14 cellular contexts compared by ENCODE assay signal in genomic region chr2:172092716-172093415, GRCh38. TPM values are rescaled to one million over a fixed set of nuclear protein-coding genes. Genes with fewer than 3 reads are reported as not detected.
A peak's percentile ranks its signal among the peaks of the same experiment; 100 is the strongest.
DNase-seq lines count a peak whose midpoint lies in the region; ATAC-seq and TF ChIP-seq lines count a peak whose summit lies in the region.
"Had no signal": no experiment of that assay in that cellular context is flagged by ENCODE, and none has a peak within 500 bp of the region (broad histone marks: within the 10 kb centered on the region; RNA-seq: fewer than 3 reads in every experiment).

No MANE protein-coding gene starts in this region.

- H3K27me3 Mint-ChIP-seq in CD4-positive, CD25-positive, alpha-beta regulatory T cell, result peaks cover 93% of the 10 kb centered on the region
- H3K27me3 Mint-ChIP-seq in WTC11 (ENCODE audit: low read depth), result peaks cover 100% of the 10 kb centered on the region
- peaks cover 53 to 93% (median 75%) of the 10 kb centered on the region in 5 donors for H3K27me3 Mint-ChIP-seq in naive thymus-derived CD8-positive, alpha-beta T cell

- H3K4me3 ChIP-seq in AG04449 (ENCODE audit: low read depth, low read length), result peak overlapping the region; percentile 26
- H3K4me3 ChIP-seq in CD4-positive, CD25-positive, alpha-beta regulatory T cell (ENCODE audit: low read depth, low read length), result no peak overlapping the region
- no peak overlapping the region for H3K4me3 ChIP-seq in left lung
- H3K4me3 ChIP-seq: psoas muscle had no signal

- peaks cover 64% of the 10 kb centered on the region for H3K27me3 ChIP-seq in CD4-positive, CD25-positive, alpha-beta regulatory T cell (ENCODE audit: control insufficient read depth, insufficient read depth, low read length)
- H3K27me3 ChIP-seq in left lung, result peaks cover 100% of the 10 kb centered on the region in 2 donors

- H3K27ac ChIP-seq in CD4-positive, CD25-positive, alpha-beta regulatory T cell (ENCODE audit: insufficient read depth, low read length, poor library complexity, severe bottlenecking), result no peak overlapping the region
- H3K27ac ChIP-seq in left lung, result no peak overlapping the region
- H3K27ac ChIP-seq: psoas muscle had no signal

- H3K4me1 Mint-ChIP-seq in CD4-positive, CD25-positive, alpha-beta regulatory T cell, result peaks cover 15 to 51% (median 33%) of the 10 kb centered on the region in 4 donors
- peaks cover 65% of the 10 kb centered on the region for H3K4me1 Mint-ChIP-seq in WTC11
- peaks cover 17 to 48% (median 40%) of the 10 kb centered on the region in 4 donors for H3K4me1 Mint-ChIP-seq in naive thymus-derived CD8-positive, alpha-beta T cell

- no peaks in the 10 kb centered on the region for H3K36me3 ChIP-seq in CD4-positive, CD25-positive, alpha-beta regulatory T cell (ENCODE audit: control insufficient read depth, insufficient read depth, low read length)
- H3K36me3 ChIP-seq in left lung, result no peaks in the 10 kb centered on the region

- DNase-seq in AG04449 (ENCODE audit: low read depth, low spot score), result no peak
- no peak for DNase-seq in CD4-positive, CD25-positive, alpha-beta regulatory T cell
- no peak for DNase-seq in WTC11 (ENCODE audit: low spot score)
- DNase-seq in naive thymus-derived CD8-positive, alpha-beta T cell, result no peak
- DNase-seq in left lung, result no peak
- no peak for DNase-seq in AG08395 (ENCODE audit: low spot score)
- DNase-seq: caudate nucleus; CD8-positive, alpha-beta T cell; islet precursor cell; NCI-H2107; psoas muscle; SHP77 had no signal

- H3K27ac Mint-ChIP-seq in CD4-positive, CD25-positive, alpha-beta regulatory T cell, result peak overlapping the region in 1 of 3 donors; percentile 90
- H3K27ac Mint-ChIP-seq in WTC11, result no peak overlapping the region
- peak overlapping the region in 3 of 10 donors; percentile 25 to 80 (median 43) for H3K27ac Mint-ChIP-seq in naive thymus-derived CD8-positive, alpha-beta T cell
- H3K27ac Mint-ChIP-seq: CD8-positive, alpha-beta T cell had no signal

- POLR2A ChIA-PET in AG04449 (lab: Yijun Ruan, JAX), result no interaction called here
- POLR2A ChIA-PET in WTC11 (lab: Charles Lee), result interaction anchor here (0.6 kb wide), 1 partner anchor 13 kb away, joined by 6 read pairs; no protein-coding TSS in a partner anchor
- POLR2A ChIA-PET in naive thymus-derived CD8-positive, alpha-beta T cell (lab: Charles Lee), result interaction anchor here (0.7 to 6.5 kb wide), 2 partner anchors 10 to 12 kb away, joined by 6 to 40 read pairs; partner anchors contain the start of gene DLX2

- no peak for ATAC-seq in CD4-positive, CD25-positive, alpha-beta regulatory T cell (ENCODE audit: low read depth in 2 of 2)
- no peak for ATAC-seq in WTC11
- ATAC-seq in naive thymus-derived CD8-positive, alpha-beta T cell, result no peak
- ATAC-seq in left lung, result no peak
- ATAC-seq in HG02870 (IDR thresholded peaks at IDR 0.05; ENCODE audit: unreplicated experiment), result no peak
- ATAC-seq: CD8-positive, alpha-beta T cell; psoas muscle had no signal

- peak overlapping the region in 3 of 4 donors; percentile 58 to 73 (median 68) for H3K4me3 Mint-ChIP-seq in CD4-positive, CD25-positive, alpha-beta regulatory T cell
- H3K4me3 Mint-ChIP-seq in WTC11, result peak overlapping the region; percentile 38; the same call in 1 of the 2 replicates
- peak overlapping the region in 9 of 10 donors; percentile 7 to 74 (median 46) for H3K4me3 Mint-ChIP-seq in naive thymus-derived CD8-positive, alpha-beta T cell
- H3K4me3 Mint-ChIP-seq: CD8-positive, alpha-beta T cell had no signal

- CTCF ChIA-PET in AG04449 (lab: Yijun Ruan, JAX), result interaction anchor here (0.8 to 1.8 kb wide), 4 partner anchors 10 to 389 kb away, joined by 3 to 11 read pairs (median 4); partner anchors contain the start of gene DLX2
- CTCF ChIA-PET in WTC11 (lab: Charles Lee), result interaction anchor here (0.6 to 1.7 kb wide), 3 partner anchors 9 to 14 kb away, joined by 3 to 8 read pairs (median 4); partner anchors contain the start of gene DLX2

- H3K9me3 Mint-ChIP-seq in CD4-positive, CD25-positive, alpha-beta regulatory T cell, result peaks cover 0 to 18% (median 0%) of the 10 kb centered on the region in 7 donors
- no peaks in the 10 kb centered on the region for H3K9me3 Mint-ChIP-seq in WTC11
- H3K9me3 Mint-ChIP-seq in naive thymus-derived CD8-positive, alpha-beta T cell, result peaks cover 0 to 14% (median 9%) of the 10 kb centered on the region in 9 donors

- peaks cover 45% of the 10 kb centered on the region for H3K4me1 ChIP-seq in CD4-positive, CD25-positive, alpha-beta regulatory T cell (ENCODE audit: control insufficient read depth, insufficient read depth, low read length, poor library complexity, severe bottlenecking)
- H3K4me1 ChIP-seq in left lung, result peaks cover 22 to 36% of the 10 kb centered on the region in 2 donors

- TF ChIP-seq CTCF in AG04449 (IDR thresholded peaks at IDR 0.05; ENCODE audit: insufficient read depth, low read length, missing control alignments) (no peak), WTC11 (IDR thresholded peaks at IDR 0.05) (no peak), left lung (IDR thresholded peaks at IDR 0.05) (no peak)

- H3K9me3 ChIP-seq in CD4-positive, CD25-positive, alpha-beta regulatory T cell (ENCODE audit: control insufficient read depth in 2 of 2, low read length in 2 of 2), result peaks cover 3 to 16% of the 10 kb centered on the region in 2 experiments
- no peaks in the 10 kb centered on the region for H3K9me3 ChIP-seq in left lung
- H3K9me3 ChIP-seq: psoas muscle had no signal

- H3K36me3 Mint-ChIP-seq in CD4-positive, CD25-positive, alpha-beta regulatory T cell, result peaks cover 3% of the 10 kb centered on the region
- H3K36me3 Mint-ChIP-seq in WTC11, result no peaks in the 10 kb centered on the region
- peaks cover 0 to 14% (median 14%) of the 10 kb centered on the region in 3 donors for H3K36me3 Mint-ChIP-seq in naive thymus-derived CD8-positive, alpha-beta T cell
- H3K36me3 Mint-ChIP-seq: CD8-positive, alpha-beta T cell had no signal

- intact Hi-C loops in left lung (cut with DNase I), result no loop called here

TF ChIP-seq in WTC11, 78 proteins besides CTCF, POLR2A, EP300 and RAD21:
- no peak for TF ChIP-seq GABPB1 (CRISPR knock-in tag; IDR thresholded peaks at IDR 0.05)
- no peak for TF ChIP-seq ZNF416 (CRISPR knock-in tag; IDR thresholded peaks at IDR 0.05)
- no peak for TF ChIP-seq MLX (CRISPR knock-in tag; IDR thresholded peaks at IDR 0.05)
- no peak for TF ChIP-seq SP1 (CRISPR knock-in tag; conservative IDR thresholded peaks at IDR 0.05)
- TF ChIP-seq ZNF121 (CRISPR knock-in tag; IDR thresholded peaks at IDR 0.05), result no peak
- TF ChIP-seq ATF6 (CRISPR knock-in tag; IDR thresholded peaks at IDR 0.05), result no peak

RNA-seq across cellular contexts. Expression of gene DLX1, which starts 7.6 kb away (rescaled TPM):
- not detected for total RNA-seq in CD4-positive, CD25-positive, alpha-beta regulatory T cell
- polyA plus RNA-seq in CD4-positive, CD25-positive, alpha-beta regulatory T cell, result not detected
- total RNA-seq in WTC11 (2021) (not detected in 3 replicates), left lung (not detected)
- total RNA-seq in naive thymus-derived CD8-positive, alpha-beta T cell, result not detected
- polyA plus RNA-seq in naive thymus-derived CD8-positive, alpha-beta T cell, result not detected
- total RNA-seq: CD8-positive, alpha-beta T cell; glomerular endothelial cell had no signal

RNA-seq across cellular contexts. Expression of gene DLX2, which starts 9.8 kb away (rescaled TPM):
- 0.47 TPM for total RNA-seq in CD4-positive, CD25-positive, alpha-beta regulatory T cell
- not detected for polyA plus RNA-seq in CD4-positive, CD25-positive, alpha-beta regulatory T cell
- total RNA-seq in WTC11 (2021) (0.28 to 0.64 TPM (median 0.55 TPM) in 3 replicates), left lung (not detected)
- total RNA-seq in naive thymus-derived CD8-positive, alpha-beta T cell, result not detected
- not detected for polyA plus RNA-seq in naive thymus-derived CD8-positive, alpha-beta T cell
- total RNA-seq: psoas muscle had no signal
- polyA plus RNA-seq: psoas muscle had no signal
